8 cellular contexts compared by ENCODE assay signal in genomic region chr6:105077592-105078463, GRCh38.
DNase-seq lines count a peak whose midpoint lies in the region; ATAC-seq, FAIRE-seq and TF ChIP-seq lines count a peak whose summit lies in the region.

No MANE protein-coding gene starts in this region.

- no peaks in the 10 kb centered on the region for H3K9me3 ChIP-seq in H1 (ENCODE audit: insufficient read depth in 2 of 2, low read depth in 1 of 2, low read length in 1 of 2)
- no peaks in the 10 kb centered on the region for H3K9me3 ChIP-seq in parathyroid adenoma (ENCODE audit: control insufficient read depth, low read length)

- no peaks in the 10 kb centered on the region; the same call in 1 of the 2 replicates for H3K79me1 ChIP-seq in H1 (ENCODE audit: low read depth, low read length)

- H4K5ac ChIP-seq in H1 (ENCODE audit: insufficient read length, low read depth, low read length), result no peak overlapping the region

- peaks cover 0 to 19% (median 8%) of the 10 kb centered on the region in 4 experiments; a peak in 3 of 8 replicates for H3K36me3 ChIP-seq in H1 (ENCODE audit: control insufficient read depth in 2 of 4, insufficient read depth in 4 of 4, low read length in 3 of 4)
- no peaks in the 10 kb centered on the region for H3K36me3 ChIP-seq in parathyroid adenoma (ENCODE audit: control insufficient read depth, insufficient read depth, low read length)

- H3K56ac ChIP-seq in H1 (replicated peaks; ENCODE audit: insufficient read length, low read depth, low read length), result no peak overlapping the region

- POLR2A ChIA-PET in H1 (lab: Charles Lee; ENCODE audit: partially characterized antibody), result interaction anchor here (1.1 to 2.5 kb wide), 7 partner anchors 80 to 322 kb away, joined by 3 to 22 read pairs (median 3); partner anchors contain the start of gene LIN28B

- H2BK20ac ChIP-seq in H1 (ENCODE audit: low read length), result no peak overlapping the region

- no peak overlapping the region for H2AFZ ChIP-seq in H1 (ENCODE audit: low read length)
- no peak overlapping the region for H2AFZ ChIP-seq in parathyroid adenoma

- H2BK15ac ChIP-seq in H1 (ENCODE audit: low read length), result no peak overlapping the region

- TF ChIP-seq POLR2A in H1 (IDR thresholded peaks at IDR 0.05; ENCODE audit: control extremely low read depth in 1 of 2, low read depth in 2 of 2, low read length in 2 of 2), result no peak

- H3K23me2 ChIP-seq in H1 (ENCODE audit: low read depth, low read length), result no peaks in the 10 kb centered on the region

- no peaks in the 10 kb centered on the region for H4K20me1 ChIP-seq in H1 (replicated peaks in 1 of 2; ENCODE audit: control insufficient read depth in 1 of 2, insufficient read depth in 2 of 2, low read length in 2 of 2)

- no peak overlapping the region for H3K4me3 ChIP-seq in H1 (ENCODE audit: extremely low read depth in 1 of 4, insufficient read depth in 2 of 4, low read depth in 3 of 4, low read length in 4 of 4)
- no peak overlapping the region for H3K4me3 ChIP-seq in parathyroid adenoma (ENCODE audit: low read depth, low read length)

- CTCF ChIA-PET in H1 (lab: Charles Lee; ENCODE audit: partially characterized antibody), result interaction anchor here (0.6 to 4.2 kb wide), 35 partner anchors 8 to 357 kb away, joined by 3 to 27 read pairs (median 5); partner anchors contain the start of gene HACE1

- no peak overlapping the region for H2BK120ac ChIP-seq in H1 (replicated peaks; ENCODE audit: low read depth, low read length)

- H3K18ac ChIP-seq in H1 (ENCODE audit: extremely low read depth, low read length), result no peak overlapping the region

- H2BK5ac ChIP-seq in H1 (ENCODE audit: low read depth, low read length), result no peak overlapping the region

- H3K79me2 ChIP-seq in H1 (ENCODE audit: control insufficient read depth in 1 of 2, insufficient read depth in 2 of 2, low read length in 2 of 2), result peaks cover 0 to 13% of the 10 kb centered on the region in 2 experiments; a peak in 2 of 4 replicates
- no peaks in the 10 kb centered on the region for H3K79me2 ChIP-seq in parathyroid adenoma

- H2AK5ac ChIP-seq in H1 (ENCODE audit: low read depth, low read length), result no peak overlapping the region

- no peak overlapping the region for H3K9ac ChIP-seq in H1 (replicated peaks in 1 of 4; ENCODE audit: extremely low read depth in 1 of 4, low read depth in 3 of 4, low read length in 3 of 4)
- H3K9ac ChIP-seq in parathyroid adenoma, result no peak overlapping the region

- H3K4me2 ChIP-seq in H1 (ENCODE audit: insufficient read depth in 1 of 2, low read depth in 2 of 2, low read length in 2 of 2), result no peak overlapping the region
- H3K4me2 ChIP-seq in parathyroid adenoma (ENCODE audit: low read length), result no peak overlapping the region

- no peak for TF ChIP-seq EP300 in H1 (IDR thresholded peaks at IDR 0.05; ENCODE audit: borderline replicate concordance in 1 of 2, low read depth in 2 of 2, low read length in 2 of 2)

- DNase-seq in H4 (ENCODE audit: low spot score) (peak; percentile 14), NCI-H69 (lab: John Stamatoyannopoulos, UW) (peak; percentile 74), H1 (ENCODE audit: low read depth in 1 of 2, low spot score in 2 of 2) (no peak), HuH-7 (ENCODE audit: low spot score) (no peak)

- H3K4me1 ChIP-seq in H1 (replicated peaks in 1 of 4; ENCODE audit: control insufficient read depth in 3 of 4, insufficient read depth in 4 of 4, low read length in 3 of 4) (no peaks in the 10 kb centered on the region), parathyroid adenoma (no peaks in the 10 kb centered on the region)

- no peak overlapping the region for H3K14ac ChIP-seq in H1 (ENCODE audit: insufficient read length)

- no peak overlapping the region for H3K4ac ChIP-seq in H1 (replicated peaks; ENCODE audit: insufficient read length, low read depth, low read length)

- 14% methylated on average over 1 of the region's 1 CpG; no CpG with 5 or more reads in 1 of the 2 experiments for WGBS in H1 (ENCODE audit: extremely low coverage in 1 of 2, insufficient coverage in 1 of 2, insufficient read length in 1 of 2, insufficient replicate concordance in 2 of 2, low coverage in 1 of 2, low lambda C conversion rate in 2 of 2, missing lambda C conversion rate in 1 of 2), 2 experiments

- ATAC-seq in HG02759 (IDR thresholded peaks at IDR 0.05; ENCODE audit: unreplicated experiment) (no peak), HG02678 (IDR thresholded peaks at IDR 0.05; ENCODE audit: unreplicated experiment) (no peak)

- peak; percentile 45 for FAIRE-seq in H1 (lab: Jason Lieb, UNC)

- no peak overlapping the region for H4K8ac ChIP-seq in H1 (ENCODE audit: extremely low read depth, insufficient read depth, low read length)

- peak; percentile 63 to 74 for TF ChIP-seq RAD21 in H1 (IDR thresholded peaks at IDR 0.05 in 1 of 2, conservative IDR thresholded peaks at IDR 0.05 in 1 of 2; ENCODE audit: low read depth in 2 of 2, low read length in 2 of 2)

- H4K91ac ChIP-seq in H1 (replicated peaks; ENCODE audit: insufficient read length, low read length), result no peak overlapping the region

- no peak overlapping the region for H2BK12ac ChIP-seq in H1 (ENCODE audit: low read depth, low read length)

- no peak overlapping the region for H3K23ac ChIP-seq in H1 (ENCODE audit: insufficient read length)

- TF ChIP-seq CTCF in C4-2B (conservative IDR thresholded peaks at IDR 0.05) (peak; percentile 68), H1 (IDR thresholded peaks at IDR 0.05; ENCODE audit: control extremely low read depth in 1 of 3, insufficient read depth in 1 of 3, low read depth in 1 of 3, low read length in 3 of 3) (peak in 2 of 3 experiments; percentile 24 to 31; a peak in 2 of 4 replicates), parathyroid adenoma (IDR thresholded peaks at IDR 0.05) (peak; percentile 40)

- H3K27me3 ChIP-seq in H1 (replicated peaks in 1 of 4; ENCODE audit: control insufficient read depth in 3 of 4, extremely low read depth in 1 of 4, insufficient read depth in 3 of 4, low read length in 3 of 4), result no peaks in the 10 kb centered on the region
- no peaks in the 10 kb centered on the region for H3K27me3 ChIP-seq in parathyroid adenoma (ENCODE audit: control insufficient read depth, insufficient read depth, low read length)

- H3K27ac ChIP-seq in C4-2B (no peak overlapping the region), H1 (ENCODE audit: low read depth, low read length) (no peak overlapping the region), parathyroid adenoma (no peak overlapping the region)

Comparison
In these comparisons a context has a peak if more than half of its experiments do, and no peak if none do; other contexts are left out.
1. DNase-seq: peak in H4 (single experiment) and NCI-H69 (single experiment); none in H1 (0 of 2) and HuH-7 (single experiment).
2. Peak in every context shown above with its lines, with median percentiles within 50 percentile points of each other: CTCF ChIP-seq.